ENCODE assay signal across 14 cellular contexts in the genomic region with DNA sequence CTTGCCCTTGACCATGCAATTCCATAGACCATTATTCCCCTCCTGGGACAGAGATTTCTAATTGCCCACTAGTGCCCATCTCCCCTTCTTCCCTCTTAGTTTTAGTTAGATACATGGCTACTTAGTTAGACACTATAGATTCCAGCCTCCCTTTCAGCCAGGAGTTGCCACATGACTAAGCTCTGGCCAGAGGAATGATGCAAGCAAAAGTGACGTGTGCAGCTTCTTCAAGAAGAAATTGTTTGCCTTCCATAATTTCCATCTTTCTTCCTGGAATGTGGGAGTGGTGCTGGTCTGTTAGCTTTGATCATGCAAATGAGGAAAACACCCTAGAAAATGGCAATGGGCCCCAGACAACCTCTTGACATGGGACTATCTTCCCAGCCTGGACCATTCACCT. TPM values are rescaled to one million over a fixed set of nuclear protein-coding genes. Genes with fewer than 3 reads are reported as not detected.
A peak's percentile ranks its signal among the peaks of the same experiment; 100 is the strongest.
DNase-seq lines count a peak whose midpoint lies in the region; ATAC-seq and TF ChIP-seq lines count a peak whose summit lies in the region.
"Had no signal": no experiment of that assay in that cellular context is flagged by ENCODE, and none has a peak within 500 bp of the region (broad histone marks: within the 10 kb centered on the region; RNA-seq: fewer than 3 reads in every experiment).

No MANE protein-coding gene starts in this region.

- H3K36me3 ChIP-seq in neural progenitor cell (no peaks in the 10 kb centered on the region), colonic mucosa (no peaks in the 10 kb centered on the region)

- intact Hi-C loops in colonic mucosa (cut with DNase I), result no loop called here

- H3K27ac Mint-ChIP-seq in neural progenitor cell, result peak overlapping the region; percentile 16
- H3K27ac Mint-ChIP-seq: CD4-positive, alpha-beta T cell; effector memory CD8-positive, alpha-beta T cell had no signal

- DNase-seq in Caki2 (ENCODE audit: low read depth), result peak; percentile 21
- DNase-seq in choroid plexus epithelial cell (ENCODE audit: low read depth), result peak; percentile 90
- DNase-seq in neural progenitor cell (ENCODE audit: low spot score), result no peak
- no peak for DNase-seq in cerebellar cortex (ENCODE audit: low spot score)
- no peak for DNase-seq in colonic mucosa
- DNase-seq in stimulated activated naive CD4-positive, alpha-beta T cell treated with Interleukin-2 at 50 U/mL for 16 hours (lab: John Stamatoyannopoulos, UW), result no peak
- DNase-seq: activated effector memory CD4-positive, alpha-beta T cell treated with Interleukin-2 at 50 U/mL for 16 hours; CD4-positive, alpha-beta T cell; effector memory CD8-positive, alpha-beta T cell; head of caudate nucleus; NCI-H1048; substantia nigra had no signal

- H3K27me3 ChIP-seq in neural progenitor cell (no peaks in the 10 kb centered on the region), colonic mucosa (peaks cover 1% of the 10 kb centered on the region)

- in situ Hi-C loops in Caki2 (cut with HindIII; ENCODE audit: low pct_unique_long_range_greater_than_20kb, low sequenced_read_pairs), result no loop called here

- peaks cover 5% of the 10 kb centered on the region for H3K27me3 Mint-ChIP-seq in neural progenitor cell (ENCODE audit: insufficient read depth, low read depth)

- no peaks in the 10 kb centered on the region for H3K79me2 ChIP-seq in neural progenitor cell (ENCODE audit: low read depth)

- H3K4me2 ChIP-seq in neural progenitor cell, result no peak overlapping the region

- H3F3A ChIP-seq in neural progenitor cell (ENCODE audit: low read depth), result peaks cover 12% of the 10 kb centered on the region

- H3K9me3 Mint-ChIP-seq in neural progenitor cell, result peaks cover 2% of the 10 kb centered on the region
- H3K9me3 Mint-ChIP-seq: CD4-positive, alpha-beta T cell; effector memory CD8-positive, alpha-beta T cell had no signal

- H3K4me3 Mint-ChIP-seq in neural progenitor cell, result no peak overlapping the region
- H3K4me3 Mint-ChIP-seq: CD4-positive, alpha-beta T cell; effector memory CD8-positive, alpha-beta T cell had no signal

- no peaks in the 10 kb centered on the region for H4K20me1 ChIP-seq in neural progenitor cell (ENCODE audit: low read depth)

- H3K4me1 Mint-ChIP-seq in neural progenitor cell, result peaks cover 23% of the 10 kb centered on the region

- TF ChIP-seq EP300 in Ishikawa (IDR thresholded peaks at IDR 0.05; ENCODE audit: borderline replicate concordance), result no peak

- H3K27ac ChIP-seq in neural progenitor cell (no peak overlapping the region), colonic mucosa (no peak overlapping the region)

- no peaks in the 10 kb centered on the region for H3K36me3 Mint-ChIP-seq in neural progenitor cell

- no peaks in the 10 kb centered on the region for H3K9me3 ChIP-seq in neural progenitor cell (ENCODE audit: low read depth)
- no peaks in the 10 kb centered on the region for H3K9me3 ChIP-seq in colonic mucosa

- H2AFZ ChIP-seq in neural progenitor cell (replicated peaks), result no peak overlapping the region

- H3K4me3 ChIP-seq in choroid plexus epithelial cell (ENCODE audit: low read depth, low read length) (no peak overlapping the region), neural progenitor cell (no peak overlapping the region), colonic mucosa (no peak overlapping the region)

- no peak for ATAC-seq in HG03342 (IDR thresholded peaks at IDR 0.05; ENCODE audit: unreplicated experiment)
- ATAC-seq: effector memory CD8-positive, alpha-beta T cell had no signal

- no peak for TF ChIP-seq RAD21 in Ishikawa (IDR thresholded peaks at IDR 0.05; ENCODE audit: low read depth)

- H3K9ac ChIP-seq in neural progenitor cell (no peak overlapping the region), colonic mucosa (ENCODE audit: low read depth in 2 of 2, low read length in 2 of 2) (no peak overlapping the region)

- TF ChIP-seq CTCF in choroid plexus epithelial cell (conservative IDR thresholded peaks at IDR 0.05; ENCODE audit: low read depth, low read length), result no peak
- TF ChIP-seq CTCF in neural progenitor cell (IDR thresholded peaks at IDR 0.05), result no peak
- no peak for TF ChIP-seq CTCF in colonic mucosa (IDR thresholded peaks at IDR 0.05)

- peaks cover 15% of the 10 kb centered on the region for H3K4me1 ChIP-seq in neural progenitor cell
- H3K4me1 ChIP-seq in colonic mucosa, result no peaks in the 10 kb centered on the region

TF ChIP-seq in Ishikawa, 13 proteins besides CTCF, POLR2A, EP300 and RAD21:
- no peak for TF ChIP-seq NFIC (IDR thresholded peaks at IDR 0.05)
- TF ChIP-seq CEBPB (IDR thresholded peaks at IDR 0.05), result 0 out of 2 replicates have a peak, but pooled peaks have one; percentile 24

RNA-seq across cellular contexts. Expression of gene CCDC177, which starts 21.4 kb away (rescaled TPM):
- total RNA-seq in Caki2 (2014; rRNA removed; shearing (Covaris generic); ENCODE audit: low replicate concordance), result not detected in 2 replicates
- 8.6 and 19.7 TPM in 2 replicates for total RNA-seq in neural progenitor cell (ENCODE audit: low replicate concordance)
- total RNA-seq in colonic mucosa, result not detected
- total RNA-seq: CD4-positive, alpha-beta T cell had no signal

RNA-seq across cellular contexts. Expression of gene SUSD6, which starts 58.2 kb away (rescaled TPM):
- total RNA-seq in Caki2 (2014; rRNA removed; shearing (Covaris generic); ENCODE audit: low replicate concordance), result 2.1 and 3.0 TPM in 2 replicates
- total RNA-seq in neural progenitor cell (ENCODE audit: low replicate concordance) (6.3 and 9.2 TPM in 2 replicates), colonic mucosa (10 to 100 TPM; 27.3 to 70.3 TPM)

Comparison
In these comparisons a context has a peak if more than half of its experiments do, and no peak if none do; other contexts are left out.
1. DNase-seq: peak in Caki2 (single experiment) and choroid plexus epithelial cell (single experiment); none in neural progenitor cell (single experiment), cerebellar cortex (single experiment), colonic mucosa (single experiment) and stimulated activated naive CD4-positive, alpha-beta T cell treated with Interleukin-2 at 50 U/mL for 16 hours (single experiment).